1 cellular context compared by ENCODE assay signal in the genomic region with DNA sequence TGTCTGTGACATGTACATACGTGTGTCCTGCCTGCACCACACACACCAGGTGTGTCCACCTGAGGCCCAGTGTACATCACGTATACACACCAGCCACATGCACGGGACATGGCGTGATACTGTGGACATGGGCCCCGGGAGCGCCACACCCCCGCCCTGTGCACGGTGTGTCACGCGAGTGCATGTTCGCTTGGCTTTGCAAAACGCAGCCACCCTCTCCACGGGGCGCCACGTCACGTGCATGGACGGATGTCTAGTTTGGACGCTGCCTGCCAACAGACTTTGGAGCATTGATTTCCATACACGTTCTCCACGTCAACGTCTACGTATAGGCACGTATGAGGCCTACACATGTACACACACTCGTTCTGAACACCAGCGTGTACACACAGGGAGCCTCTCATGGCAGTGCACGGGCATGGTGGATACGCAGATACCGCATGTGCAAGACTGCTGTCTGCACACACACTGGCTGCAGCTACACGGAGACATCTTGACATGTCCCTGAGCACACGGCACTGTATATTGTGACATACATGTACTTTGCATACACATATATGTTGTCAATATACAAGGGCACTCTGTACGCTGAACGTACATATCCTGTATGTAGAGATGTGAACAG.
TF ChIP-seq lines count a peak whose summit lies in the region.

No MANE protein-coding gene starts in this region.

TF ChIP-seq in H1, 55 proteins besides CTCF, POLR2A, EP300 and RAD21:
- TF ChIP-seq SRF (IDR thresholded peaks at IDR 0.05; ENCODE audit: low read depth, low read length) = no peak
- no peak for TF ChIP-seq JUN (IDR thresholded peaks at IDR 0.05; ENCODE audit: low read depth, low read length)
- TF ChIP-seq, protein P1, sequence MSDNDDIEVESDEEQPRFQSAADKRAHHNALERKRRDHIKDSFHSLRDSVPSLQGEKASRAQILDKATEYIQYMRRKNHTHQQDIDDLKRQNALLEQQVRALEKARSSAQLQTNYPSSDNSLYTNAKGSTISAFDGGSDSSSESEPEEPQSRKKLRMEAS (IDR thresholded peaks at IDR 0.05) = no peak
- no peak for TF ChIP-seq KDM5A (IDR thresholded peaks at IDR 0.05; ENCODE audit: low read length)
